ENCODE assay signal across 8 cellular contexts in genomic region chr12:120439646-120440247, GRCh38. TPM values are rescaled to one million over a fixed set of nuclear protein-coding genes. Genes with fewer than 3 reads are reported as not detected.
DNase-seq lines count a peak whose midpoint lies in the region; ATAC-seq and TF ChIP-seq lines count a peak whose summit lies in the region.

No MANE protein-coding gene starts in this region.

- H3K4me1 ChIP-seq in BLaER1: peaks cover 26% of the 10 kb centered on the region

- H3K27ac Mint-ChIP-seq in endothelial cell (ENCODE audit: unreplicated experiment): no peak overlapping the region
- peak overlapping the region in 2 of 6 donors; percentile 29 to 47 for H3K27ac Mint-ChIP-seq in naive B cell
- no peak overlapping the region for H3K27ac Mint-ChIP-seq in stimulated activated naive B cell treated with anti-CD40 and anti-IgM and Interleukin-4, amounts not matched to agents 10 μg/mL and 1 μg/mL and 100 μg/mL, for 72 hours

- no peaks in the 10 kb centered on the region for H3K27me3 ChIP-seq in BLaER1

- ATAC-seq in HG03135 (IDR thresholded peaks at IDR 0.05; ENCODE audit: unreplicated experiment) (peak; percentile 32), naive B cell (ENCODE audit: low read depth in 2 of 2) (peak; percentile 55 to 68), GM21367 (IDR thresholded peaks at IDR 0.05; ENCODE audit: unreplicated experiment) (no peak)
- ATAC-seq in stimulated activated naive B cell treated with anti-CD40 and anti-IgM and Interleukin-4, amounts not matched to agents 10 μg/mL and 1 μg/mL and 100 μg/mL, for 72 hours (replicated peaks): peak; percentile 56 to 64

- H3K9me3 Mint-ChIP-seq in endothelial cell (ENCODE audit: unreplicated experiment) (no peaks in the 10 kb centered on the region), naive B cell (no peaks in the 10 kb centered on the region)
- H3K9me3 Mint-ChIP-seq in stimulated activated naive B cell treated with anti-CD40 and anti-IgM and Interleukin-4, amounts not matched to agents 10 μg/mL and 1 μg/mL and 100 μg/mL, for 72 hours: no peaks in the 10 kb centered on the region

- H3K4me3 Mint-ChIP-seq in endothelial cell (ENCODE audit: unreplicated experiment): no peak overlapping the region
- peak overlapping the region in 6 of 8 donors; percentile 35 to 86 (median 48) for H3K4me3 Mint-ChIP-seq in naive B cell
- H3K4me3 Mint-ChIP-seq in stimulated activated naive B cell treated with anti-CD40 and anti-IgM and Interleukin-4, amounts not matched to agents 10 μg/mL and 1 μg/mL and 100 μg/mL, for 72 hours: peak overlapping the region; percentile 25 to 50

- H3K36me3 ChIP-seq in BLaER1: peaks cover 48% of the 10 kb centered on the region

- peaks cover 4% of the 10 kb centered on the region for H3K4me1 Mint-ChIP-seq in endothelial cell (ENCODE audit: unreplicated experiment)
- H3K4me1 Mint-ChIP-seq in naive B cell: peaks cover 20 to 30% (median 21%) of the 10 kb centered on the region in 3 donors
- H3K4me1 Mint-ChIP-seq in stimulated activated naive B cell treated with anti-CD40 and anti-IgM and Interleukin-4, amounts not matched to agents 10 μg/mL and 1 μg/mL and 100 μg/mL, for 72 hours: peaks cover 12 to 22% of the 10 kb centered on the region in 2 donors

- DNase-seq in NK-92 treated with Interleukin-12 subunit alpha and Interleukin-12 subunit beta, amount 100 ng/mL, for 24 hours (lab: John Stamatoyannopoulos, UW): peak; percentile 36
- DNase-seq in activated CD8-positive, alpha-beta memory T cell treated with anti-CD3 and anti-CD28 coated beads, Interleukin-2, amount 50 U/mL, for 1 hour (ENCODE audit: extremely low read depth): peak; percentile 51
- DNase-seq in endothelial cell (ENCODE audit: low spot score): peak; percentile 71
- DNase-seq in naive B cell: peak; percentile 73
- peak; percentile 52 for DNase-seq in stimulated activated naive B cell treated with anti-CD40 and anti-IgM and Interleukin-4, amounts not matched to agents 10 μg/mL and 1 μg/mL and 100 μg/mL, for 72 hours

- H3K36me3 Mint-ChIP-seq in endothelial cell (ENCODE audit: low read depth, unreplicated experiment): peaks cover 5% of the 10 kb centered on the region
- no peaks in the 10 kb centered on the region for H3K36me3 Mint-ChIP-seq in naive B cell
- H3K36me3 Mint-ChIP-seq in stimulated activated naive B cell treated with anti-CD40 and anti-IgM and Interleukin-4, amounts not matched to agents 10 μg/mL and 1 μg/mL and 100 μg/mL, for 72 hours: peaks cover 6 to 17% of the 10 kb centered on the region in 2 donors

- H4K20me1 ChIP-seq in BLaER1: peaks cover 55% of the 10 kb centered on the region

- TF ChIP-seq CTCF in endothelial cell (IDR thresholded peaks at IDR 0.05; ENCODE audit: unreplicated experiment): peak; percentile 74

- peak overlapping the region; percentile 92 for H3K4me2 ChIP-seq in BLaER1

- H3K9me3 ChIP-seq in BLaER1: no peaks in the 10 kb centered on the region

- H3K27ac ChIP-seq in BLaER1: no peak overlapping the region

- H3K4me3 ChIP-seq in BLaER1: 0 out of 2 replicates have a peak overlapping the region, but pooled peaks have one; percentile 76

- no peak overlapping the region; the same call in 1 of the 2 replicates for H3K9ac ChIP-seq in BLaER1

- H3K27me3 Mint-ChIP-seq in endothelial cell (ENCODE audit: unreplicated experiment) (no peaks in the 10 kb centered on the region), naive B cell (no peaks in the 10 kb centered on the region)
- no peaks in the 10 kb centered on the region for H3K27me3 Mint-ChIP-seq in stimulated activated naive B cell treated with anti-CD40 and anti-IgM and Interleukin-4, amounts not matched to agents 10 μg/mL and 1 μg/mL and 100 μg/mL, for 72 hours

RNA-seq across cellular contexts. Expression of gene COX6A1, which starts 1.8 kb away (rescaled TPM):
- total RNA-seq in endothelial cell (ENCODE audit: unreplicated experiment): 294 TPM
- polyA plus RNA-seq in naive B cell (ENCODE audit: low read depth in 6 of 6): 1,000 to 10,000 TPM in 1 of 6 donors, 100 to 1,000 TPM in 5; 716 to 1,228 (median 856) TPM

RNA-seq across cellular contexts. Expression of gene TRIAP1, which starts 6.4 kb away (rescaled TPM):
- 39.8 TPM for total RNA-seq in endothelial cell (ENCODE audit: unreplicated experiment)
- 10 to 100 TPM; 49.1 to 66.6 (median 58.4) TPM for polyA plus RNA-seq in naive B cell (ENCODE audit: low read depth in 6 of 6)

RNA-seq across cellular contexts. Expression of gene GATC, which starts 6.5 kb away (rescaled TPM):
- 25.5 TPM for total RNA-seq in endothelial cell (ENCODE audit: unreplicated experiment)
- 10 to 100 TPM in 5 of 6 donors, 1 to 10 TPM in 1; 9.7 to 16.3 (median 14.5) TPM for polyA plus RNA-seq in naive B cell (ENCODE audit: low read depth in 6 of 6)

RNA-seq across cellular contexts. Expression of gene SRSF9, which starts 29.8 kb away (rescaled TPM):
- total RNA-seq in endothelial cell (ENCODE audit: unreplicated experiment): 255 TPM
- 100 to 1,000 TPM; 208 to 293 (median 218) TPM for polyA plus RNA-seq in naive B cell (ENCODE audit: low read depth in 6 of 6)

RNA-seq across cellular contexts. Expression of gene DYNLL1, which starts 56.2 kb away (rescaled TPM):
- total RNA-seq in endothelial cell (ENCODE audit: unreplicated experiment): 392 TPM
- 100 to 1,000 TPM; 206 to 326 (median 268) TPM for polyA plus RNA-seq in naive B cell (ENCODE audit: low read depth in 6 of 6)
